Comparison of ENCODE assay signal across 16 cellular contexts in genomic region chr7:44650772-44651171, GRCh38. TPM values are rescaled to one million over a fixed set of nuclear protein-coding genes. Genes with fewer than 3 reads are reported as not detected.
DNase-seq lines count a peak whose midpoint lies in the region; ATAC-seq and TF ChIP-seq lines count a peak whose summit lies in the region.
"Had no signal": no experiment of that assay in that cellular context is flagged by ENCODE, and none has a peak within 500 bp of the region (broad histone marks: within the 10 kb centered on the region; RNA-seq: fewer than 3 reads in every experiment).

No MANE protein-coding gene starts in this region.

- peaks cover 18 to 33% of the 10 kb centered on the region in 2 donors for H3K4me1 ChIP-seq in thyroid gland
- H3K4me1 ChIP-seq: foreskin keratinocyte had no signal

- no peaks in the 10 kb centered on the region for H3K27me3 Mint-ChIP-seq in endothelial cell (ENCODE audit: unreplicated experiment)
- H3K27me3 Mint-ChIP-seq: CD4-positive, alpha-beta T cell; natural killer cell treated with Interleukin-12 subunit alpha and Interleukin-12 subunit beta and Interleukin-15 and Interleukin-18, amount 100 ng/mL, for 72 hours had no signal

- H3K4me1 Mint-ChIP-seq in endothelial cell (ENCODE audit: unreplicated experiment): no peaks in the 10 kb centered on the region

- peak overlapping the region; percentile 42 for H3K4me3 Mint-ChIP-seq in endothelial cell (ENCODE audit: unreplicated experiment)
- H3K4me3 Mint-ChIP-seq: CD4-positive, alpha-beta T cell; natural killer cell treated with Interleukin-12 subunit alpha and Interleukin-12 subunit beta and Interleukin-15 and Interleukin-18, amount 100 ng/mL, for 72 hours had no signal

- peak overlapping the region in 2 of 3 donors; percentile 26 to 38 for H3K27ac ChIP-seq in thyroid gland
- H3K27ac ChIP-seq: foreskin keratinocyte had no signal

- peaks cover 12% of the 10 kb centered on the region for H3K36me3 Mint-ChIP-seq in endothelial cell (ENCODE audit: low read depth, unreplicated experiment)

- no peaks in the 10 kb centered on the region for H3K27me3 ChIP-seq in thyroid gland
- H3K27me3 ChIP-seq: foreskin keratinocyte had no signal

- TF ChIP-seq CTCF in endothelial cell (IDR thresholded peaks at IDR 0.05; ENCODE audit: unreplicated experiment): no peak
- TF ChIP-seq CTCF in thyroid gland (IDR thresholded peaks at IDR 0.05): no peak

- intact Hi-C loops in Right ventricle myocardium inferior (cut with DNase I) (no loop called here), cardiac septum (cut with DNase I) (loop anchor here (2.0 kb wide), 1 partner anchor 16 kb away; no protein-coding TSS in a partner anchor), thyroid gland (cut with DNase I) (no loop called here)

- H3K27ac Mint-ChIP-seq in endothelial cell (ENCODE audit: unreplicated experiment): no peak overlapping the region
- H3K27ac Mint-ChIP-seq: CD4-positive, alpha-beta T cell; natural killer cell treated with Interleukin-12 subunit alpha and Interleukin-12 subunit beta and Interleukin-15 and Interleukin-18, amount 100 ng/mL, for 72 hours had no signal

- WGBS in thyroid gland, 2 donors: 33 to 41% methylated on average over 3 to 5 of the region's 5 CpGs

- H3K36me3 ChIP-seq in thyroid gland: peaks cover 8 to 11% of the 10 kb centered on the region in 2 donors

- ATAC-seq in Right ventricle myocardium inferior (peak; percentile 86), GM18502 (IDR thresholded peaks at IDR 0.05; ENCODE audit: poor library complexity, unreplicated experiment) (no peak)
- ATAC-seq: foreskin keratinocyte; natural killer cell treated with Interleukin-12 subunit alpha and Interleukin-12 subunit beta and Interleukin-15 and Interleukin-18, amount 100 ng/mL, for 72 hours had no signal

- DNase-seq in Right ventricle myocardium inferior (ENCODE audit: missing footprints): no peak
- no peak for DNase-seq in cardiac septum (ENCODE audit: low spot score)
- no peak for DNase-seq in endothelial cell (ENCODE audit: low spot score)
- peak; percentile 77 for DNase-seq in mesenteric fat pad (ENCODE audit: low spot score)
- DNase-seq in thyroid gland: peak; percentile 37 to 41
- no peak for DNase-seq in T-helper 1 cell
- DNase-seq in HUDEP-2 (lab: John Stamatoyannopoulos, UW; ENCODE audit: unreplicated experiment in 76 of 76): no peak
- DNase-seq: ACHN; CD4-positive, alpha-beta T cell; foreskin keratinocyte; mammary epithelial cell; NCI-H1092 treated with DMSO at 0.1 percent for 48 hours; NCI-H82; SW 1271 had no signal

- no peaks in the 10 kb centered on the region for H3K9me3 Mint-ChIP-seq in endothelial cell (ENCODE audit: unreplicated experiment)
- H3K9me3 Mint-ChIP-seq: CD4-positive, alpha-beta T cell; natural killer cell treated with Interleukin-12 subunit alpha and Interleukin-12 subunit beta and Interleukin-15 and Interleukin-18, amount 100 ng/mL, for 72 hours had no signal

- no peaks in the 10 kb centered on the region for H3K9me3 ChIP-seq in thyroid gland

- no peak for TF ChIP-seq POLR2A in thyroid gland (IDR thresholded peaks at IDR 0.05)

- no peak overlapping the region for H3K4me3 ChIP-seq in thyroid gland (replicated peaks in 1 of 3)

RNA-seq across cellular contexts. Expression of gene OGDH, which starts 44.3 kb away (rescaled TPM):
- 679 TPM for total RNA-seq in Right ventricle myocardium inferior
- total RNA-seq in cardiac septum: 406 TPM
- total RNA-seq in endothelial cell (ENCODE audit: unreplicated experiment): 67.1 TPM
- total RNA-seq in mesenteric fat pad: 102 TPM
- 100 to 1,000 TPM; 108 to 325 (median 201) TPM for total RNA-seq in thyroid gland

Comparison
In these comparisons a context has a peak if more than half of its experiments do, and no peak if none do; other contexts are left out.
1. DNase-seq: peak in mesenteric fat pad (single experiment) and thyroid gland (2 of 2); none in Right ventricle myocardium inferior (single experiment), cardiac septum (single experiment), endothelial cell (single experiment), T-helper 1 cell (0 of 5) and HUDEP-2 (0 of 76).